In genomic region chr4:77433102-77433733, GRCh38 we compare ENCODE assay signal across 8 cellular contexts.
DNase-seq lines count a peak whose midpoint lies in the region; ATAC-seq and TF ChIP-seq lines count a peak whose summit lies in the region.

No MANE protein-coding gene starts in this region.

- CTCF ChIA-PET in activated CD8-positive, alpha-beta T cell treated with anti-CD3 and anti-CD28 coated beads, Interleukin-2, amount 10 ng/mL, durations not matched to agents 7 days and 5 days (lab: Charles Lee), result interaction anchor here (0.6 to 3.8 kb wide), 21 partner anchors 10 to 230 kb away, joined by 3 to 17 read pairs (median 4); partner anchors contain the start of gene CXCL13

- no peaks in the 10 kb centered on the region for H3K27me3 ChIP-seq in cardiac muscle cell

- DNase-seq in COLO668 (lab: John Stamatoyannopoulos, UW; ENCODE audit: unreplicated experiment) (peak; percentile 11), NCI-H2227 (lab: John Stamatoyannopoulos, UW; ENCODE audit: unreplicated experiment) (peak; percentile 19), cardiac muscle cell (ENCODE audit: low read depth in 1 of 2, low spot score in 1 of 2) (peak; percentile 68 to 75), sciatic nerve (ENCODE audit: low spot score) (no peak)
- DNase-seq in activated CD8-positive, alpha-beta T cell treated with anti-CD3 and anti-CD28 coated beads, Interleukin-2, amount 10 ng/mL, durations not matched to agents 7 days and 5 days, result peak; percentile 42
- no peak for DNase-seq in activated CD4-positive, alpha-beta T cell treated with anti-CD3 and anti-CD28 coated beads, Interleukin-2, amount 50 U/mL, for 48 hours

- no peaks in the 10 kb centered on the region for H3K36me3 ChIP-seq in cardiac muscle cell

- peaks cover 4% of the 10 kb centered on the region for H3K4me1 Mint-ChIP-seq in activated CD8-positive, alpha-beta T cell treated with anti-CD3 and anti-CD28 coated beads, Interleukin-2, amount 10 ng/mL, durations not matched to agents 7 days and 5 days (ENCODE audit: low read depth)

- H3K9me3 ChIP-seq in cardiac muscle cell (ENCODE audit: low read depth), result no peaks in the 10 kb centered on the region

- no peak overlapping the region for H3K27ac ChIP-seq in cardiac muscle cell

- H3K36me3 Mint-ChIP-seq in activated CD8-positive, alpha-beta T cell treated with anti-CD3 and anti-CD28 coated beads, Interleukin-2, amount 10 ng/mL, durations not matched to agents 7 days and 5 days (ENCODE audit: low read depth), result no peaks in the 10 kb centered on the region

- H3K27ac Mint-ChIP-seq in activated CD8-positive, alpha-beta T cell treated with anti-CD3 and anti-CD28 coated beads, Interleukin-2, amount 10 ng/mL, durations not matched to agents 7 days and 5 days, result no peak overlapping the region

- ATAC-seq in GM18858 (IDR thresholded peaks at IDR 0.05; ENCODE audit: unreplicated experiment) (peak; percentile 93), HG03095 (IDR thresholded peaks at IDR 0.05; ENCODE audit: unreplicated experiment) (peak; percentile 78), sciatic nerve (peak; percentile 72)
- ATAC-seq in activated CD8-positive, alpha-beta T cell treated with anti-CD3 and anti-CD28 coated beads, Interleukin-2, amount 10 ng/mL, durations not matched to agents 7 days and 5 days, result peak; percentile 89

- H3K27me3 Mint-ChIP-seq in activated CD8-positive, alpha-beta T cell treated with anti-CD3 and anti-CD28 coated beads, Interleukin-2, amount 10 ng/mL, durations not matched to agents 7 days and 5 days (ENCODE audit: low read depth), result peaks cover under 1% of the 10 kb centered on the region

- intact Hi-C loops in sciatic nerve (cut with DNase I), result no loop called here

- TF ChIP-seq CTCF in cardiac muscle cell (IDR thresholded peaks at IDR 0.05; ENCODE audit: low read depth, low read length), result peak; percentile 48

- H3K4me1 ChIP-seq in cardiac muscle cell (ENCODE audit: low read depth), result no peaks in the 10 kb centered on the region

- no peak overlapping the region for H3K4me3 Mint-ChIP-seq in activated CD8-positive, alpha-beta T cell treated with anti-CD3 and anti-CD28 coated beads, Interleukin-2, amount 10 ng/mL, durations not matched to agents 7 days and 5 days

- no peak overlapping the region for H3K4me3 ChIP-seq in cardiac muscle cell

- H3K9me3 Mint-ChIP-seq in activated CD8-positive, alpha-beta T cell treated with anti-CD3 and anti-CD28 coated beads, Interleukin-2, amount 10 ng/mL, durations not matched to agents 7 days and 5 days (ENCODE audit: insufficient read depth), result no peaks in the 10 kb centered on the region

- POLR2A ChIA-PET in activated CD8-positive, alpha-beta T cell treated with anti-CD3 and anti-CD28 coated beads, Interleukin-2, amount 10 ng/mL, durations not matched to agents 7 days and 5 days (lab: Charles Lee), result no interaction called here

Comparison
In these comparisons a context has a peak if more than half of its experiments do, and no peak if none do; other contexts are left out.
1. DNase-seq: peak in COLO668 (single experiment), NCI-H2227 (single experiment), activated CD8-positive, alpha-beta T cell treated with anti-CD3 and anti-CD28 coated beads, Interleukin-2, amount 10 ng/mL, durations not matched to agents 7 days and 5 days (single experiment) and cardiac muscle cell (2 of 2); none in sciatic nerve (single experiment) and activated CD4-positive, alpha-beta T cell treated with anti-CD3 and anti-CD28 coated beads, Interleukin-2, amount 50 U/mL, for 48 hours (0 of 2).
2. Peak in every context shown above with its lines, with median percentiles within 50 percentile points of each other: ATAC-seq.